1 cellular context compared by ENCODE assay signal in the genomic region with DNA sequence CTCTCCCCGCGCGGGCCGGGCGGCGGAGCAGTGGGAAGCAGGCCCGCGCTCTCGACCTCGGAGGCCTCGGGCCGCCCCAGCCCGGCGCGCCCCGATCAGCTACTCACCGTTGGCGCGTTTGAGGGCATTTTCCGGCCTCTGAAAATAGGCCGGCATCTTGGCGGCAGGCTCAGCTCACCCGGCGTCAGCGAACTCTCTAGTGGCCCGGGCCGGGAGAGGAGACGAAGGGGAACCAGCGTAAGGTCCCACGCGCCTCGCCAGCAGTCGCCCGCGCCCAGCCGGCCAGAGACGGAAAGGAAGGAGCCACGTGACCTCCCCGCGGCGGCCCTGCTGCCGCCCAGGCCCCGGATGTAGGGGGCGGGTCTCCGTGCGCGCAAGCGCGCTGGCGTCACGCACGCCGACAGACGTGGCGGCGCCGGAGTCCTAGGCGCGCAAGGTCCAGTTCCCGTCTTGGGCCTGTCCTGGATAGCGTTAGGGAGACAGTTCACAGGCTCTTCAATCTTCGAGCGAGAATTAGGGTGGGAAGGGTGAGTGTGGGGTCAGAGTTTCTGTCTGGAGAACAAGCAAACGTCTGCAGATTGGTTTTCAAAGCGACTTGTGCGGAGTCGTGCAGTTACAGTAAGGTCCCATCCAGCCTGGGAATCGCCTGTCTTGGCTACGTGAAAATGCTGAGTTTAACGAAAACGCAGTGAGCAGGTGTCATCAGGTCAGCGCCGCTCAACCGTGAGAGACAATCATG.
TF ChIP-seq lines count a peak whose summit lies in the region.

TSS of gene EIF3A (minus strand) at position 297 of the 739 bp plus-strand sequence. CDS start at position 156, 141 bp downstream.

TF ChIP-seq in HepG2, 621 proteins besides CTCF, POLR2A, EP300 and RAD21 (continued from another document and continues in another):
- TF ChIP-seq, protein P1, sequence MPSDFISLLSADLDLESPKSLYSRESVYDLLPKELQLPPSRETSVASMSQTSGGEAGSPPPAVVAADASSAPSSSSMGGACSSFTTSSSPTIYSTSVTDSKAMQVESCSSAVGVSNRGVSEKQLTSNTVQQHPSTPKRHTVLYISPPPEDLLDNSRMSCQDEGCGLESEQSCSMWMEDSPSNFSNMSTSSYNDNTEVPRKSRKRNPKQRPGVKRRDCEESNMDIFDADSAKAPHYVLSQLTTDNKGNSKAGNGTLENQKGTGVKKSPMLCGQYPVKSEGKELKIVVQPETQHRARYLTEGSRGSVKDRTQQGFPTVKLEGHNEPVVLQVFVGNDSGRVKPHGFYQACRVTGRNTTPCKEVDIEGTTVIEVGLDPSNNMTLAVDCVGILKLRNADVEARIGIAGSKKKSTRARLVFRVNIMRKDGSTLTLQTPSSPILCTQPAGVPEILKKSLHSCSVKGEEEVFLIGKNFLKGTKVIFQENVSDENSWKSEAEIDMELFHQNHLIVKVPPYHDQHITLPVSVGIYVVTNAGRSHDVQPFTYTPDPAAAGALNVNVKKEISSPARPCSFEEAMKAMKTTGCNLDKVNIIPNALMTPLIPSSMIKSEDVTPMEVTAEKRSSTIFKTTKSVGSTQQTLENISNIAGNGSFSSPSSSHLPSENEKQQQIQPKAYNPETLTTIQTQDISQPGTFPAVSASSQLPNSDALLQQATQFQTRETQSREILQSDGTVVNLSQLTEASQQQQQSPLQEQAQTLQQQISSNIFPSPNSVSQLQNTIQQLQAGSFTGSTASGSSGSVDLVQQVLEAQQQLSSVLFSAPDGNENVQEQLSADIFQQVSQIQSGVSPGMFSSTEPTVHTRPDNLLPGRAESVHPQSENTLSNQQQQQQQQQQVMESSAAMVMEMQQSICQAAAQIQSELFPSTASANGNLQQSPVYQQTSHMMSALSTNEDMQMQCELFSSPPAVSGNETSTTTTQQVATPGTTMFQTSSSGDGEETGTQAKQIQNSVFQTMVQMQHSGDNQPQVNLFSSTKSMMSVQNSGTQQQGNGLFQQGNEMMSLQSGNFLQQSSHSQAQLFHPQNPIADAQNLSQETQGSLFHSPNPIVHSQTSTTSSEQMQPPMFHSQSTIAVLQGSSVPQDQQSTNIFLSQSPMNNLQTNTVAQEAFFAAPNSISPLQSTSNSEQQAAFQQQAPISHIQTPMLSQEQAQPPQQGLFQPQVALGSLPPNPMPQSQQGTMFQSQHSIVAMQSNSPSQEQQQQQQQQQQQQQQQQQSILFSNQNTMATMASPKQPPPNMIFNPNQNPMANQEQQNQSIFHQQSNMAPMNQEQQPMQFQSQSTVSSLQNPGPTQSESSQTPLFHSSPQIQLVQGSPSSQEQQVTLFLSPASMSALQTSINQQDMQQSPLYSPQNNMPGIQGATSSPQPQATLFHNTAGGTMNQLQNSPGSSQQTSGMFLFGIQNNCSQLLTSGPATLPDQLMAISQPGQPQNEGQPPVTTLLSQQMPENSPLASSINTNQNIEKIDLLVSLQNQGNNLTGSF (CRISPR knock-in tag; IDR thresholded peaks at IDR 0.05) = no peak; the same call in 1 of the 2 replicates
- TF ChIP-seq ZFP37 (CRISPR knock-in tag; IDR thresholded peaks at IDR 0.05; ENCODE audit: borderline replicate concordance) (peak; percentile 25; the same call in 1 of the 2 replicates), ZNF12 (CRISPR knock-in tag; IDR thresholded peaks at IDR 0.05) (0 out of 2 replicates have a peak, but pooled peaks have one; percentile 13), GABPA (IDR thresholded peaks at IDR 0.05; ENCODE audit: low read depth, low read length) (peak; percentile 23; the same call in 1 of the 2 replicates), GABPA (CRISPR knock-in tag; IDR thresholded peaks at IDR 0.05; ENCODE audit: low read depth) (peak; percentile 46; the same call in 1 of the 2 replicates), ZNF710 (CRISPR knock-in tag; IDR thresholded peaks at IDR 0.05; ENCODE audit: borderline replicate concordance) (peak; percentile 49; the same call in 1 of the 2 replicates), CREB1 (IDR thresholded peaks at IDR 0.05) (peak; percentile 63), CREB1 (CRISPR knock-in tag; IDR thresholded peaks at IDR 0.05) (peak; percentile 74), ZNF207 (IDR thresholded peaks at IDR 0.05; ENCODE audit: borderline replicate concordance) (no peak), KDM3A (CRISPR knock-in tag; IDR thresholded peaks at IDR 0.05; ENCODE audit: low read depth) (0 out of 2 replicates have a peak, but pooled peaks have one; percentile 35), ZNF460 (CRISPR knock-in tag; IDR thresholded peaks at IDR 0.05; ENCODE audit: borderline replicate concordance) (0 out of 2 replicates have a peak, but pooled peaks have one; percentile 26), JUND (CRISPR knock-in tag; IDR thresholded peaks at IDR 0.05) (no peak), RBM22 (optimal IDR thresholded peaks at IDR 0.05; ENCODE audit: low read length) (no peak), MEIS1 (CRISPR knock-in tag; IDR thresholded peaks at IDR 0.05; ENCODE audit: borderline replicate concordance) (peak; percentile 62; the same call in 1 of the 2 replicates), CHCHD3 (CRISPR knock-in tag; IDR thresholded peaks at IDR 0.05) (peak; percentile 52; the same call in 1 of the 2 replicates), SP2 (CRISPR knock-in tag; IDR thresholded peaks at IDR 0.05) (no peak), TCF12 (IDR thresholded peaks at IDR 0.05) (no peak), TCF12 (CRISPR knock-in tag; IDR thresholded peaks at IDR 0.05) (0 out of 2 replicates have a peak, but pooled peaks have one; percentile 18), SRSF4 (IDR thresholded peaks at IDR 0.05; ENCODE audit: low read depth, low read length, poor library complexity, severe bottlenecking) (no peak), ZZZ3 (CRISPR knock-in tag; IDR thresholded peaks at IDR 0.05; ENCODE audit: borderline replicate concordance) (peak; percentile 75; the same call in 1 of the 2 replicates), USF2 (IDR thresholded peaks at IDR 0.05; ENCODE audit: low read depth, low read length) (peak; percentile 90), USF2 (CRISPR knock-in tag; IDR thresholded peaks at IDR 0.05; ENCODE audit: borderline replicate concordance) (peak; percentile 89; the same call in 1 of the 2 replicates), ERF (CRISPR knock-in tag; IDR thresholded peaks at IDR 0.05) (peak; percentile 40; the same call in 1 of the 2 replicates), EED (CRISPR knock-in tag; IDR thresholded peaks at IDR 0.05) (no peak; the same call in 1 of the 2 replicates), NR2C2 (CRISPR knock-in tag; IDR thresholded peaks at IDR 0.05; ENCODE audit: borderline replicate concordance) (peak; percentile 45; the same call in 1 of the 2 replicates), ZNF598 (CRISPR knock-in tag; IDR thresholded peaks at IDR 0.05; ENCODE audit: borderline replicate concordance) (peak; percentile 76; the same call in 1 of the 2 replicates), SAFB2 (CRISPR knock-in tag; IDR thresholded peaks at IDR 0.05; ENCODE audit: borderline replicate concordance, low read depth) (no peak), RELA (CRISPR knock-in tag; IDR thresholded peaks at IDR 0.05) (no peak), ZSCAN20 (CRISPR knock-in tag; IDR thresholded peaks at IDR 0.05; ENCODE audit: borderline replicate concordance) (no peak), CSRNP1 (CRISPR knock-in tag; IDR thresholded peaks at IDR 0.05) (peak; percentile 35; the same call in 1 of the 2 replicates), MAZ (IDR thresholded peaks at IDR 0.05; ENCODE audit: borderline replicate concordance, low read depth, low read length) (no peak), MAZ (CRISPR knock-in tag; IDR thresholded peaks at IDR 0.05; ENCODE audit: low read depth) (peak; percentile 75), YY1 (IDR thresholded peaks at IDR 0.05; ENCODE audit: insufficient read depth, insufficient replicate concordance, low read depth, low read length) (peak; percentile 85)
- TF ChIP-seq, protein P2, sequence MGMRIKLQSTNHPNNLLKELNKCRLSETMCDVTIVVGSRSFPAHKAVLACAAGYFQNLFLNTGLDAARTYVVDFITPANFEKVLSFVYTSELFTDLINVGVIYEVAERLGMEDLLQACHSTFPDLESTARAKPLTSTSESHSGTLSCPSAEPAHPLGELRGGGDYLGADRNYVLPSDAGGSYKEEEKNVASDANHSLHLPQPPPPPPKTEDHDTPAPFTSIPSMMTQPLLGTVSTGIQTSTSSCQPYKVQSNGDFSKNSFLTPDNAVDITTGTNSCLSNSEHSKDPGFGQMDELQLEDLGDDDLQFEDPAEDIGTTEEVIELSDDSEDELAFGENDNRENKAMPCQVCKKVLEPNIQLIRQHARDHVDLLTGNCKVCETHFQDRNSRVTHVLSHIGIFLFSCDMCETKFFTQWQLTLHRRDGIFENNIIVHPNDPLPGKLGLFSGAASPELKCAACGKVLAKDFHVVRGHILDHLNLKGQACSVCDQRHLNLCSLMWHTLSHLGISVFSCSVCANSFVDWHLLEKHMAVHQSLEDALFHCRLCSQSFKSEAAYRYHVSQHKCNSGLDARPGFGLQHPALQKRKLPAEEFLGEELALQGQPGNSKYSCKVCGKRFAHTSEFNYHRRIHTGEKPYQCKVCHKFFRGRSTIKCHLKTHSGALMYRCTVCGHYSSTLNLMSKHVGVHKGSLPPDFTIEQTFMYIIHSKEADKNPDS (CRISPR knock-in tag; IDR thresholded peaks at IDR 0.05) = peak; percentile 81; the same call in 1 of the 2 replicates
- TF ChIP-seq, protein P3, sequence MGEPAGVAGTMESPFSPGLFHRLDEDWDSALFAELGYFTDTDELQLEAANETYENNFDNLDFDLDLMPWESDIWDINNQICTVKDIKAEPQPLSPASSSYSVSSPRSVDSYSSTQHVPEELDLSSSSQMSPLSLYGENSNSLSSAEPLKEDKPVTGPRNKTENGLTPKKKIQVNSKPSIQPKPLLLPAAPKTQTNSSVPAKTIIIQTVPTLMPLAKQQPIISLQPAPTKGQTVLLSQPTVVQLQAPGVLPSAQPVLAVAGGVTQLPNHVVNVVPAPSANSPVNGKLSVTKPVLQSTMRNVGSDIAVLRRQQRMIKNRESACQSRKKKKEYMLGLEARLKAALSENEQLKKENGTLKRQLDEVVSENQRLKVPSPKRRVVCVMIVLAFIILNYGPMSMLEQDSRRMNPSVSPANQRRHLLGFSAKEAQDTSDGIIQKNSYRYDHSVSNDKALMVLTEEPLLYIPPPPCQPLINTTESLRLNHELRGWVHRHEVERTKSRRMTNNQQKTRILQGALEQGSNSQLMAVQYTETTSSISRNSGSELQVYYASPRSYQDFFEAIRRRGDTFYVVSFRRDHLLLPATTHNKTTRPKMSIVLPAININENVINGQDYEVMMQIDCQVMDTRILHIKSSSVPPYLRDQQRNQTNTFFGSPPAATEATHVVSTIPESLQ (CRISPR knock-in tag; conservative IDR thresholded peaks at IDR 0.05) = 0 out of 2 replicates have a peak, but pooled peaks have one; percentile 49
- TF ChIP-seq, protein P4, sequence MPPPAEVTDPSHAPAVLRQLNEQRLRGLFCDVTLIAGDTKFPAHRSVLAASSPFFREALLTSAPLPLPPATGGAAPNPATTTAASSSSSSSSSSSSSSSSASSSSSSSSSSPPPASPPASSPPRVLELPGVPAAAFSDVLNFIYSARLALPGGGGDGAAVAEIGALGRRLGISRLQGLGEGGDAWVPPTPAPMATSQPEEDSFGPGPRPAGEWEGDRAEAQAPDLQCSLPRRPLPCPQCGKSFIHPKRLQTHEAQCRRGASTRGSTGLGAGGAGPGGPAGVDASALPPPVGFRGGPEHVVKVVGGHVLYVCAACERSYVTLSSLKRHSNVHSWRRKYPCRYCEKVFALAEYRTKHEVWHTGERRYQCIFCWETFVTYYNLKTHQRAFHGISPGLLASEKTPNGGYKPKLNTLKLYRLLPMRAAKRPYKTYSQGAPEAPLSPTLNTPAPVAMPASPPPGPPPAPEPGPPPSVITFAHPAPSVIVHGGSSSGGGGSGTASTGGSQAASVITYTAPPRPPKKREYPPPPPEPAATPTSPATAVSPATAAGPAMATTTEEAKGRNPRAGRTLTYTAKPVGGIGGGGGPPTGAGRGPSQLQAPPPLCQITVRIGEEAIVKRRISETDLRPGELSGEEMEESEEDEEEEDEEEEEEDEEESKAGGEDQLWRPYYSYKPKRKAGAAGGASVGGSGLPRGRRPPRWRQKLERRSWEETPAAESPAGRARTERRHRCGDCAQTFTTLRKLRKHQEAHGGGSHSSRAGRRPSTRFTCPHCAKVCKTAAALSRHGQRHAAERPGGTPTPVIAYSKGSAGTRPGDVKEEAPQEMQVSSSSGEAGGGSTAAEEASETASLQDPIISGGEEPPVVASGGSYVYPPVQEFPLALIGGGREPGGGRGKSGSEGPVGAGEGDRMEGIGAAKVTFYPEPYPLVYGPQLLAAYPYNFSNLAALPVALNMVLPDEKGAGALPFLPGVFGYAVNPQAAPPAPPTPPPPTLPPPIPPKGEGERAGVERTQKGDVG (CRISPR knock-in tag; IDR thresholded peaks at IDR 0.05; ENCODE audit: borderline replicate concordance) = 0 out of 2 replicates have a peak, but pooled peaks have one; percentile 45
